In the genomic region with DNA sequence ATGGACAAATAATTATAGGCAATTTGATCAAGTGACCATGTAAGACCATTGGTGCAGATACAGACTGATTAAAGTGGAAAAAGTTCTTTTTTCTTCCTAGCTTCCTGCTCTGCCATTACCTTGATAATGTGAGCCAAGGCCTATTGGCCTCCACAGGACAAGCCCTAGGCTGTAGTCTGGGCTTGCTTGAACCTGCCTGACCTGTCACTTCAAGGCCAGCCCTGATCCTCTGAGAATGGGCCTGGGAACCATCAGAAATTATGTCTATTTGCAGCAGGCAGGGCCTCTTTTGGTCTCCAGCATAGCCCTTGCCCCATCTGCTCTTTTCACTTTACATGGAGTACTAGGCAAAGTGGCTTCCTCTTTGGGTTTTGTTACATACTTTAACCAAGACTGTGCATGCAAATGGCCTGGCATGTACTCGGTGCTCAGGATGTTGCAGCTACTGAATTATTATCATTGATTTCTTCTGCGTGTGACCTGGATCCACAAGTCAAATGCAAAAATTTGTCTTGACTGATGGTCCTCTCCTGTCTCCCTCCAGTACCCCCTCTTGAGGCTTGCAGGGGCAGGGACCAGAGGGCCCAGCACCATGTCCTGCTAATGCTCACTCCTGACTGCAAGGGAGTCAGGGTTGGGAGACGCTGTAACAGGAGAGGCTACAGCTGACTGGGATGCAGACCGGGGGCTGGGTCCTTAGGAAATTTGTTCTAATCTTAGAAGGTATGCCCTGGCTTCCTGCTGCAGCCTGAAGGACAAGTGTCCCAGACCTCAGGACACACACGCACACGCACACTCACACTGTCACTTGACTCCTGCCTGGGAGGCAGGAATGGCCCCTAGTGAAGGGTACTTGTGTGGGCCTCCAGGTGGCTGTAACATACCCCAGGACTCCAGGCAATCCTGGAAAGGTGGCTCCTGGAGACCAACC, we compare ENCODE assay signal across 8 cellular contexts.
DNase-seq lines count a peak whose midpoint lies in the region; ATAC-seq and TF ChIP-seq lines count a peak whose summit lies in the region.
"Had no signal": no experiment of that assay in that cellular context is flagged by ENCODE, and none has a peak within 500 bp of the region (broad histone marks: within the 10 kb centered on the region; RNA-seq: fewer than 3 reads in every experiment).

No MANE protein-coding gene starts in this region.

- H3K9me3 Mint-ChIP-seq in nephron progenitor cell: no peaks in the 10 kb centered on the region
- H3K9me3 Mint-ChIP-seq: activated CD4-positive, alpha-beta memory T cell treated with anti-CD3 and anti-CD28 coated beads for 36 hours had no signal

- H3K4me1 Mint-ChIP-seq in nephron progenitor cell: peaks cover 44% of the 10 kb centered on the region

- DNase-seq in nephron progenitor cell (no peak), GM13977 (ENCODE audit: low spot score) (no peak), NCI-H82 (lab: John Stamatoyannopoulos, UW) (no peak), NCI-H1930 (lab: John Stamatoyannopoulos, UW) (no peak)
- DNase-seq: activated CD4-positive, alpha-beta memory T cell treated with anti-CD3 and anti-CD28 coated beads for 36 hours had no signal

- in situ Hi-C loops in GM13977 (cut with MboI; ENCODE audit: low pct_unique_long_range_greater_than_20kb, low sequenced_read_pairs, unreplicated experiment): no loop called here

- ATAC-seq in GM18909 (IDR thresholded peaks at IDR 0.05; ENCODE audit: poor library complexity, unreplicated experiment): peak; percentile 58
- ATAC-seq in HG02610 (IDR thresholded peaks at IDR 0.05; ENCODE audit: unreplicated experiment): peak; percentile 60

- no peak overlapping the region for H3K9ac ChIP-seq in OCI-LY3 (ENCODE audit: low read length)

- H3K9me3 ChIP-seq in OCI-LY3 (ENCODE audit: insufficient read depth, low read length): no peaks in the 10 kb centered on the region

- H3K4me3 ChIP-seq in OCI-LY3 (ENCODE audit: low read length): no peak overlapping the region

- H3K36me3 Mint-ChIP-seq in nephron progenitor cell (ENCODE audit: low read depth): no peaks in the 10 kb centered on the region

- no peaks in the 10 kb centered on the region for H3K79me2 ChIP-seq in OCI-LY3 (ENCODE audit: low read length)

- H3K4me2 ChIP-seq in OCI-LY3 (ENCODE audit: low read length): peak overlapping the region; percentile 9

- peaks cover 25% of the 10 kb centered on the region for H3K4me1 ChIP-seq in OCI-LY3 (ENCODE audit: low read length)

- H3K27ac ChIP-seq in OCI-LY3 (ENCODE audit: low read length): no peak overlapping the region

- peak overlapping the region; percentile 42 for H3K27ac Mint-ChIP-seq in nephron progenitor cell

- H3K27me3 Mint-ChIP-seq in nephron progenitor cell (ENCODE audit: low read depth, poor library complexity): peaks cover 8% of the 10 kb centered on the region
- H3K27me3 Mint-ChIP-seq: activated CD4-positive, alpha-beta memory T cell treated with anti-CD3 and anti-CD28 coated beads for 36 hours had no signal

- H4K20me1 ChIP-seq in OCI-LY3 (ENCODE audit: insufficient read depth, low read length): no peaks in the 10 kb centered on the region

- H3K4me3 Mint-ChIP-seq in nephron progenitor cell: no peak overlapping the region
- H3K4me3 Mint-ChIP-seq: activated CD4-positive, alpha-beta memory T cell treated with anti-CD3 and anti-CD28 coated beads for 36 hours had no signal

- no peak overlapping the region for H2AFZ ChIP-seq in OCI-LY3 (ENCODE audit: low read depth, low read length)

- H3K27me3 ChIP-seq in OCI-LY3 (ENCODE audit: low read depth, low read length): 0 out of 2 replicates have a peak, but pooled peaks cover 3% of the 10 kb centered on the region

- TF ChIP-seq CTCF in OCI-LY3 (IDR thresholded peaks at IDR 0.05; ENCODE audit: low read depth, low read length): no peak
- TF ChIP-seq CTCF in nephron progenitor cell (IDR thresholded peaks at IDR 0.05): no peak
- TF ChIP-seq CTCF in GM13977 (IDR thresholded peaks at IDR 0.05; ENCODE audit: extremely low read depth, insufficient read depth, missing control alignments): no peak

- H3K36me3 ChIP-seq in OCI-LY3 (replicated peaks; ENCODE audit: low read depth, low read length): no peaks in the 10 kb centered on the region
